In genomic region chr10:26903818-26904217, GRCh38 we compare ENCODE assay signal across 27 cellular contexts.
"Had no signal": no experiment of that assay in that cellular context is flagged by ENCODE, and none has a peak within 500 bp of the region (broad histone marks: within the 10 kb centered on the region; RNA-seq: fewer than 3 reads in every experiment).

No MANE protein-coding gene starts in this region.

- H3K36me3 ChIP-seq: colonic mucosa, esophagus muscularis mucosa, esophagus squamous epithelium, gastrocnemius medialis, gastroesophageal sphincter, heart left ventricle, heart right ventricle had no signal

- H2AFZ ChIP-seq: hepatocyte had no signal

- FAIRE-seq: endothelial cell of umbilical vein, frontal cortex had no signal

- H3K4me3 Mint-ChIP-seq: dendritic cell treated with granulocyte-macrophage colony-stimulating factor and Interleukin-4, amounts not matched to agents 40 ng/mL and 50 ng/mL, for 4 days; effector memory CD8-positive, alpha-beta T cell; endodermal cell had no signal

- H3K27me3 ChIP-seq: colonic mucosa, dorsolateral prefrontal cortex, esophagus muscularis mucosa, esophagus squamous epithelium, foreskin keratinocyte, gastrocnemius medialis, gastroesophageal sphincter, heart left ventricle, hepatocyte had no signal

- DNase-seq: colonic mucosa; cortex of kidney; dermis blood vessel endothelial cell; dorsolateral prefrontal cortex; effector CD4-positive, alpha-beta T cell; effector CD8-positive, alpha-beta T cell; effector memory CD4-positive, alpha-beta T cell; effector memory CD8-positive, alpha-beta T cell; endodermal cell; erythroblast; esophagus squamous epithelium; foreskin fibroblast; foreskin keratinocyte; gastrocnemius medialis; glutamatergic neuron; head of caudate nucleus; heart left ventricle; heart right ventricle had no signal

- H3K27ac ChIP-seq: colonic mucosa, coronary artery, dorsolateral prefrontal cortex, epithelial cell of prostate, esophagus muscularis mucosa, esophagus squamous epithelium, foreskin keratinocyte, gastrocnemius medialis, gastroesophageal sphincter, heart left ventricle, heart right ventricle, hepatocyte had no signal

- H3K4me1 Mint-ChIP-seq: endodermal cell had no signal

- H3K27ac Mint-ChIP-seq: dendritic cell treated with granulocyte-macrophage colony-stimulating factor and Interleukin-4, amounts not matched to agents 40 ng/mL and 50 ng/mL, for 4 days; effector memory CD8-positive, alpha-beta T cell; endodermal cell had no signal

- ATAC-seq: effector memory CD8-positive, alpha-beta T cell; esophagus mucosa; foreskin keratinocyte; gastrocnemius medialis; gastroesophageal sphincter; heart left ventricle; heart right ventricle had no signal

- H3K9me3 Mint-ChIP-seq: effector memory CD8-positive, alpha-beta T cell had no signal

- H3K9me3 ChIP-seq: colonic mucosa, esophagus muscularis mucosa, esophagus squamous epithelium, gastrocnemius medialis, gastroesophageal sphincter, heart left ventricle, heart right ventricle had no signal

- H3K79me2 ChIP-seq: hepatocyte had no signal

- H3K4me3 ChIP-seq: colonic mucosa, coronary artery, dorsolateral prefrontal cortex, esophagus muscularis mucosa, esophagus squamous epithelium, gastrocnemius medialis, gastroesophageal sphincter, heart left ventricle, heart right ventricle, hepatocyte had no signal

- H3K4me1 ChIP-seq: colonic mucosa, esophagus muscularis mucosa, esophagus squamous epithelium, foreskin keratinocyte, gastrocnemius medialis, gastroesophageal sphincter, heart left ventricle, heart right ventricle had no signal
